ENCODE assay signal across 1 cellular context in genomic region chr4:3059090-3059428, GRCh38.
TF ChIP-seq lines count a peak whose summit lies in the region.

No MANE protein-coding gene starts in this region.

TF ChIP-seq in HepG2, 621 proteins besides CTCF, POLR2A, EP300 and RAD21 (continued from another document):
- no peak for TF ChIP-seq ZBTB33 (CRISPR knock-in tag; IDR thresholded peaks at IDR 0.05)
- TF ChIP-seq ZNF333 (CRISPR knock-in tag; IDR thresholded peaks at IDR 0.05; ENCODE audit: borderline replicate concordance), result no peak
- TF ChIP-seq ZSCAN31 (CRISPR knock-in tag; IDR thresholded peaks at IDR 0.05; ENCODE audit: low read depth), result no peak
